2 cellular contexts compared by ENCODE assay signal in the genomic region with DNA sequence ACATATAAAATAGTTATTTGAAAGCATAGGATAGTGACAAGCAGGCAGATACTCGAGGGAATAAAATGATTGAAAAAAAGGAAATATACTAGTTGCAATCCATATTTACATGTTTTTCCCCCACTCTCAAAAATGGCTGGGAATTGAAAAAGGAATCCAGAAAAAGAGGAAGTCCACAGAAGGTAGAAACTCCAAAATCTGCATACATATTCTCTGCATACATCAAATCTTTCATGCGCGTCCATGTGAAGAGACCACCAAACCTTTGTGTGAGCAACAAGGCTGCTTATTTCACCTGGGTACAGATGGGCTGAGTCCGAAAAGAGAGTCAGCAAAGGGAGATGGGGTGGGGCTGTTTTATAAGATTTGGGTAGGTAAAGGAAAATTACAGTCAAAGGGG.
A peak's percentile ranks its signal among the peaks of the same experiment; 100 is the strongest.
TF ChIP-seq lines count a peak whose summit lies in the region.

No MANE protein-coding gene starts in this region.

TF ChIP-seq in GM12891, 5 proteins besides CTCF, POLR2A, EP300 and RAD21:
- peak; percentile 70 for TF ChIP-seq SPI1 (IDR thresholded peaks at IDR 0.05; ENCODE audit: low read depth, low read length)

TF ChIP-seq in GM12878, 131 proteins besides CTCF, POLR2A, EP300 and RAD21:
- peak; percentile 43; the same call in 1 of the 2 replicates for TF ChIP-seq SPI1 (IDR thresholded peaks at IDR 0.05; ENCODE audit: borderline replicate concordance, insufficient read depth, low read depth, low read length)
